Comparison of ENCODE assay signal across 15 cellular contexts in the genomic region with DNA sequence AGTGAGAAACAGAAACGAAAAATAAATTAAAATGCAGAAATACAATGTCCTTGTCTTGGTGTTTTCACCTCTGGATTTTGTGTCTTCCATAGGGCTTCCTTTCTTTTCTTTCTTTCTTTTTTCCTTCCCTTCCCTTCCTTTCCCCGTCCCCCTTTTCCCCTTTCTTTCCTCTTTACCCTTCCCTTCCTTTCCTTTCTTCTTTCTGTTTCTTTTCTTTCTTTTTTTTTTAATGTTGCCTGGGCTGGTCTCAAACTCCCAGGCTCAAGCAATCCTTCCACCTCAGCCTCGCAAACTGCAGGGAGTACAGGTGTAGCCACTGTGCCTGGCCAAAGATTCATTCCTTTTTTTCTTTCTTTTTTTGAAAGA. TPM values are rescaled to one million over a fixed set of nuclear protein-coding genes. Genes with fewer than 3 reads are reported as not detected.
DNase-seq lines count a peak whose midpoint lies in the region; ATAC-seq and TF ChIP-seq lines count a peak whose summit lies in the region.
"Had no signal": no experiment of that assay in that cellular context is flagged by ENCODE, and none has a peak within 500 bp of the region (broad histone marks: within the 10 kb centered on the region; RNA-seq: fewer than 3 reads in every experiment).

No MANE protein-coding gene starts in this region.

- H3K4me1 ChIP-seq in Loucy (ENCODE audit: insufficient read depth, low read length, poor library complexity, severe bottlenecking) = peaks cover 22% of the 10 kb centered on the region
- H3K4me1 ChIP-seq in smooth muscle cell (ENCODE audit: low read depth) = no peaks in the 10 kb centered on the region
- H3K4me1 ChIP-seq: Caco-2, neural progenitor cell, upper lobe of right lung had no signal

- peak overlapping the region; percentile 78 for H3K4me2 ChIP-seq in Loucy (ENCODE audit: low read depth, low read length, poor library complexity, severe bottlenecking)
- no peak overlapping the region for H3K4me2 ChIP-seq in smooth muscle cell
- H3K4me2 ChIP-seq: neural progenitor cell had no signal

- peaks cover 7% of the 10 kb centered on the region for H3K36me3 Mint-ChIP-seq in activated T-cell treated with anti-CD3 and anti-CD28 coated beads, Interleukin-2, amount 50 U/mL, for 4 hours (ENCODE audit: insufficient read depth)
- no peaks in the 10 kb centered on the region for H3K36me3 Mint-ChIP-seq in activated naive CD8-positive, alpha-beta T cell treated with anti-CD3 and anti-CD28 coated beads, Interleukin-2, amount 10 ng/mL, durations not matched to agents 7 days and 5 days
- peaks cover 7 to 11% of the 10 kb centered on the region in 2 donors for H3K36me3 Mint-ChIP-seq in stimulated activated naive B cell treated with anti-CD40 and anti-IgM and Interleukin-4, amounts not matched to agents 10 μg/mL and 1 μg/mL and 100 μg/mL, for 72 hours

- H3K27me3 Mint-ChIP-seq in activated T-cell treated with anti-CD3 and anti-CD28 coated beads, Interleukin-2, amount 50 U/mL, for 4 hours (ENCODE audit: low read depth) = no peaks in the 10 kb centered on the region
- no peaks in the 10 kb centered on the region for H3K27me3 Mint-ChIP-seq in activated naive CD8-positive, alpha-beta T cell treated with anti-CD3 and anti-CD28 coated beads, Interleukin-2, amount 10 ng/mL, durations not matched to agents 7 days and 5 days
- H3K27me3 Mint-ChIP-seq in stimulated activated naive B cell treated with anti-CD40 and anti-IgM and Interleukin-4, amounts not matched to agents 10 μg/mL and 1 μg/mL and 100 μg/mL, for 72 hours = no peaks in the 10 kb centered on the region

- H3K79me2 ChIP-seq in Loucy (ENCODE audit: insufficient read depth, low read length) = no peaks in the 10 kb centered on the region
- no peaks in the 10 kb centered on the region for H3K79me2 ChIP-seq in smooth muscle cell (ENCODE audit: low read depth)

- H3F3A ChIP-seq in Loucy (ENCODE audit: low read depth) (no peaks in the 10 kb centered on the region), smooth muscle cell (ENCODE audit: low read depth) (no peaks in the 10 kb centered on the region)

- H3K9me3 ChIP-seq in Loucy (ENCODE audit: insufficient read depth, low read depth, low read length) (no peaks in the 10 kb centered on the region), smooth muscle cell (replicated peaks; ENCODE audit: low read depth) (no peaks in the 10 kb centered on the region)
- H3K9me3 ChIP-seq: Caco-2, upper lobe of right lung had no signal

- ATAC-seq in activated T-cell treated with anti-CD3 and anti-CD28 coated beads, Interleukin-2, amount 50 U/mL, for 4 hours = no peak
- no peak for ATAC-seq in activated naive CD8-positive, alpha-beta T cell treated with anti-CD3 and anti-CD28 coated beads, Interleukin-2, amount 10 ng/mL, durations not matched to agents 7 days and 5 days (ENCODE audit: low read depth)
- no peak for ATAC-seq in stimulated activated naive B cell treated with anti-CD40 and anti-IgM and Interleukin-4, amounts not matched to agents 10 μg/mL and 1 μg/mL and 100 μg/mL, for 72 hours (replicated peaks)

- peak overlapping the region; percentile 54 for H3K4me3 Mint-ChIP-seq in activated T-cell treated with anti-CD3 and anti-CD28 coated beads, Interleukin-2, amount 50 U/mL, for 4 hours
- H3K4me3 Mint-ChIP-seq in activated naive CD8-positive, alpha-beta T cell treated with anti-CD3 and anti-CD28 coated beads, Interleukin-2, amount 10 ng/mL, durations not matched to agents 7 days and 5 days = peak overlapping the region; percentile 84
- H3K4me3 Mint-ChIP-seq in stimulated activated naive B cell treated with anti-CD40 and anti-IgM and Interleukin-4, amounts not matched to agents 10 μg/mL and 1 μg/mL and 100 μg/mL, for 72 hours = peak overlapping the region in 1 of 2 donors; percentile 33
- H3K4me3 Mint-ChIP-seq: HFFc6, neural progenitor cell had no signal

- peak overlapping the region; percentile 93 for H3K27ac Mint-ChIP-seq in activated naive CD8-positive, alpha-beta T cell treated with anti-CD3 and anti-CD28 coated beads, Interleukin-2, amount 10 ng/mL, durations not matched to agents 7 days and 5 days
- peak overlapping the region; percentile 98 for H3K27ac Mint-ChIP-seq in stimulated activated naive B cell treated with anti-CD40 and anti-IgM and Interleukin-4, amounts not matched to agents 10 μg/mL and 1 μg/mL and 100 μg/mL, for 72 hours
- H3K27ac Mint-ChIP-seq: HFFc6, neural progenitor cell had no signal

- no peaks in the 10 kb centered on the region for H3K9me2 ChIP-seq in Loucy (replicated peaks; ENCODE audit: low read depth, low read length)

- H3K27ac ChIP-seq in smooth muscle cell (ENCODE audit: low read depth) = no peak overlapping the region
- H3K27ac ChIP-seq: neural progenitor cell had no signal

- H3K9me3 Mint-ChIP-seq in activated T-cell treated with anti-CD3 and anti-CD28 coated beads, Interleukin-2, amount 50 U/mL, for 4 hours = no peaks in the 10 kb centered on the region
- no peaks in the 10 kb centered on the region for H3K9me3 Mint-ChIP-seq in activated naive CD8-positive, alpha-beta T cell treated with anti-CD3 and anti-CD28 coated beads, Interleukin-2, amount 10 ng/mL, durations not matched to agents 7 days and 5 days
- no peaks in the 10 kb centered on the region for H3K9me3 Mint-ChIP-seq in stimulated activated naive B cell treated with anti-CD40 and anti-IgM and Interleukin-4, amounts not matched to agents 10 μg/mL and 1 μg/mL and 100 μg/mL, for 72 hours
- H3K9me3 Mint-ChIP-seq: HFFc6, neural progenitor cell had no signal

- TF ChIP-seq CTCF in Loucy (conservative IDR thresholded peaks at IDR 0.05; ENCODE audit: low read length) (no peak), smooth muscle cell (IDR thresholded peaks at IDR 0.05; ENCODE audit: borderline replicate concordance, insufficient read depth, poor library complexity, severe bottlenecking) (no peak)

- H3K36me3 ChIP-seq in Loucy (ENCODE audit: insufficient read depth, low read length) (no peaks in the 10 kb centered on the region; the same call in 1 of the 2 replicates), smooth muscle cell (ENCODE audit: low read depth) (no peaks in the 10 kb centered on the region)
- H3K36me3 ChIP-seq: neural progenitor cell, upper lobe of right lung had no signal

- DNase-seq in activated T-cell treated with anti-CD3 and anti-CD28 coated beads, Interleukin-2, amount 50 U/mL, for 4 hours = no peak
- DNase-seq in activated T-cell treated with anti-CD3 and anti-CD28 coated beads, Interleukin-2, amount 50 U/mL, for 1 hour = no peak
- DNase-seq in activated naive CD8-positive, alpha-beta T cell treated with anti-CD3 and anti-CD28 coated beads, Interleukin-2, amount 10 ng/mL, durations not matched to agents 7 days and 5 days = no peak
- DNase-seq in stimulated activated naive B cell treated with anti-CD40 and anti-IgM and Interleukin-4, amounts not matched to agents 10 μg/mL and 1 μg/mL and 100 μg/mL, for 72 hours = no peak
- DNase-seq in UCSD-AML1 (lab: John Stamatoyannopoulos, UW; ENCODE audit: unreplicated experiment) = no peak
- no peak for DNase-seq in smooth muscle cell (lab: John Stamatoyannopoulos, UW; ENCODE audit: unreplicated experiment)
- no peak for DNase-seq in NCI-H1048 (lab: John Stamatoyannopoulos, UW)
- DNase-seq: Caco-2, HFFc6, NCI-H187 treated with DMSO at 0.1 percent for 48 hours, NCI-H446, upper lobe of right lung had no signal

- H3K4me1 Mint-ChIP-seq in activated T-cell treated with anti-CD3 and anti-CD28 coated beads, Interleukin-2, amount 50 U/mL, for 4 hours (ENCODE audit: low read depth) = peaks cover 39% of the 10 kb centered on the region
- peaks cover 37% of the 10 kb centered on the region for H3K4me1 Mint-ChIP-seq in activated naive CD8-positive, alpha-beta T cell treated with anti-CD3 and anti-CD28 coated beads, Interleukin-2, amount 10 ng/mL, durations not matched to agents 7 days and 5 days
- H3K4me1 Mint-ChIP-seq in stimulated activated naive B cell treated with anti-CD40 and anti-IgM and Interleukin-4, amounts not matched to agents 10 μg/mL and 1 μg/mL and 100 μg/mL, for 72 hours = peaks cover 22 to 41% of the 10 kb centered on the region in 2 donors
- H3K4me1 Mint-ChIP-seq: neural progenitor cell had no signal

- peak overlapping the region; percentile 51 for H3K4me3 ChIP-seq in Loucy (ENCODE audit: low read length, poor library complexity, severe bottlenecking)
- no peak overlapping the region for H3K4me3 ChIP-seq in smooth muscle cell
- H3K4me3 ChIP-seq: neural progenitor cell, upper lobe of right lung had no signal

- H3K9ac ChIP-seq in Loucy (ENCODE audit: low read depth, low read length, poor library complexity, severe bottlenecking) (peak overlapping the region; percentile 70), smooth muscle cell (ENCODE audit: low read depth) (no peak overlapping the region)
- H3K9ac ChIP-seq: neural progenitor cell had no signal

- H2AFZ ChIP-seq in Loucy (ENCODE audit: low read length) (peak overlapping the region; percentile 81), smooth muscle cell (ENCODE audit: low read depth) (no peak overlapping the region)
- H2AFZ ChIP-seq: neural progenitor cell had no signal

- WGBS in smooth muscle cell (ENCODE audit: low lambda C conversion rate) = 87% methylated on average over 3 of the region's 3 CpGs

- H3K27me3 ChIP-seq in Loucy (ENCODE audit: insufficient read depth, low read length, poor library complexity, severe bottlenecking) (no peaks in the 10 kb centered on the region), smooth muscle cell (ENCODE audit: low read depth) (no peaks in the 10 kb centered on the region)
- H3K27me3 ChIP-seq: neural progenitor cell, upper lobe of right lung had no signal

- H4K20me1 ChIP-seq in Loucy (ENCODE audit: insufficient read depth, low read length, poor library complexity, severe bottlenecking) = no peaks in the 10 kb centered on the region
- H4K20me1 ChIP-seq in smooth muscle cell (ENCODE audit: low read depth) = no peaks in the 10 kb centered on the region

- POLR2A ChIA-PET in activated naive CD8-positive, alpha-beta T cell treated with anti-CD3 and anti-CD28 coated beads, Interleukin-2, amount 10 ng/mL, durations not matched to agents 7 days and 5 days (lab: Charles Lee) = interaction anchor here (1.1 kb wide), 1 partner anchor 34 kb away, joined by 3 read pairs; a partner anchor contains a TSS

RNA-seq across cellular contexts. Expression of a gene that starts 8.8 kb away (rescaled TPM):
- total RNA-seq in activated T-cell treated with anti-CD3 and anti-CD28 coated beads, Interleukin-2, amount 50 U/mL, for 4 hours = 1 to 10 TPM; 2.2 to 3.5 (median 3.0) TPM
- total RNA-seq in activated naive CD8-positive, alpha-beta T cell treated with anti-CD3 and anti-CD28 coated beads, Interleukin-2, amount 10 ng/mL, durations not matched to agents 7 days and 5 days = 1 to 10 TPM; 4.7 to 4.9 TPM
- total RNA-seq in smooth muscle cell = 5.6 and 8.9 TPM in 2 replicates
- polyA plus RNA-seq in smooth muscle cell = 9.2 and 10.3 TPM in 2 replicates
- total RNA-seq: MCF 10A had no signal

RNA-seq across cellular contexts. Expression of a gene that starts 12.9 kb away (rescaled TPM):
- 10 to 100 TPM; 30.9 to 32.6 (median 32.1) TPM for total RNA-seq in activated T-cell treated with anti-CD3 and anti-CD28 coated beads, Interleukin-2, amount 50 U/mL, for 4 hours
- total RNA-seq in activated naive CD8-positive, alpha-beta T cell treated with anti-CD3 and anti-CD28 coated beads, Interleukin-2, amount 10 ng/mL, durations not matched to agents 7 days and 5 days = 10 to 100 TPM; 42.6 to 43.7 TPM
- 6.6 and 8.7 TPM in 2 replicates for total RNA-seq in smooth muscle cell
- polyA plus RNA-seq in smooth muscle cell = 8.3 and 15.9 TPM in 2 replicates

RNA-seq across cellular contexts. Expression of a gene that starts 34.4 kb away (rescaled TPM):
- 10 to 100 TPM; 51.4 to 60.1 (median 59.1) TPM for total RNA-seq in activated T-cell treated with anti-CD3 and anti-CD28 coated beads, Interleukin-2, amount 50 U/mL, for 4 hours
- total RNA-seq in activated naive CD8-positive, alpha-beta T cell treated with anti-CD3 and anti-CD28 coated beads, Interleukin-2, amount 10 ng/mL, durations not matched to agents 7 days and 5 days = 10 to 100 TPM; 42.8 to 47.3 TPM
- total RNA-seq in smooth muscle cell = 13.4 and 14.7 TPM in 2 replicates
- polyA plus RNA-seq in smooth muscle cell = 17.6 and 25.9 TPM in 2 replicates

RNA-seq across cellular contexts. Expression of a gene that starts 47.0 kb away (rescaled TPM):
- total RNA-seq in activated T-cell treated with anti-CD3 and anti-CD28 coated beads, Interleukin-2, amount 50 U/mL, for 4 hours = 10 to 100 TPM; 23.6 to 33.5 (median 27.5) TPM
- total RNA-seq in activated naive CD8-positive, alpha-beta T cell treated with anti-CD3 and anti-CD28 coated beads, Interleukin-2, amount 10 ng/mL, durations not matched to agents 7 days and 5 days = 10 to 100 TPM; 38.2 to 44.6 TPM
- 55.8 and 59.2 TPM in 2 replicates for total RNA-seq in smooth muscle cell
- polyA plus RNA-seq in smooth muscle cell = 69.5 and 86.8 TPM in 2 replicates
